Comparison of ENCODE assay signal across 24 cellular contexts in genomic region chr2:160639472-160639871, GRCh38.
DNase-seq lines count a peak whose midpoint lies in the region; ATAC-seq, FAIRE-seq and TF ChIP-seq lines count a peak whose summit lies in the region.
"Had no signal": no experiment of that assay in that cellular context is flagged by ENCODE, and none has a peak within 500 bp of the region (broad histone marks: within the 10 kb centered on the region; RNA-seq: fewer than 3 reads in every experiment).

No MANE protein-coding gene starts in this region.

- no peak for TF ChIP-seq RAD21 in A549 (conservative IDR thresholded peaks at IDR 0.05 in 1 of 2, IDR thresholded peaks at IDR 0.05 in 1 of 2)

- H3K27ac Mint-ChIP-seq in endodermal cell = no peak overlapping the region
- H3K27ac Mint-ChIP-seq: CD14-positive monocyte; CD4-positive, alpha-beta memory T cell; CD4-positive, CD25-positive, alpha-beta regulatory T cell; CD8-positive, alpha-beta memory T cell had no signal

- CTCF ChIA-PET in A549 (lab: Yijun Ruan, JAX) = no interaction called here
- CTCF ChIA-PET in HEK293 (lab: Yijun Ruan, JAX) = no interaction called here

- H3K9me3 Mint-ChIP-seq in endodermal cell = peaks cover 35% of the 10 kb centered on the region

- no peak for TF ChIP-seq EP300 in A549 (IDR thresholded peaks at IDR 0.05)

- H3K27ac ChIP-seq in A549 = no peak overlapping the region
- H3K27ac ChIP-seq in HEK293 (ENCODE audit: extremely low read depth, low read depth, low read length) = no peak overlapping the region
- H3K27ac ChIP-seq in endodermal cell (ENCODE audit: low read depth, low read length) = no peak overlapping the region
- H3K27ac ChIP-seq: BLaER1 had no signal

- H3K4me1 Mint-ChIP-seq in endodermal cell = peaks cover 29% of the 10 kb centered on the region
- H3K4me1 Mint-ChIP-seq: CD14-positive monocyte; CD4-positive, alpha-beta memory T cell; CD4-positive, CD25-positive, alpha-beta regulatory T cell; CD8-positive, alpha-beta memory T cell had no signal

- H3K36me3 ChIP-seq in HEK293 (ENCODE audit: control insufficient read depth in 2 of 2, insufficient read depth in 1 of 2, low read length in 2 of 2) (no peaks in the 10 kb centered on the region), endodermal cell (ENCODE audit: control insufficient read depth, insufficient read depth, low read length) (no peaks in the 10 kb centered on the region)
- H3K36me3 ChIP-seq: BE2C, BLaER1 had no signal

- H3K27me3 ChIP-seq in endodermal cell (ENCODE audit: control insufficient read depth, insufficient read depth, low read length, poor library complexity, severe bottlenecking) = no peaks in the 10 kb centered on the region
- H3K27me3 ChIP-seq: BE2C, BLaER1 had no signal

- ATAC-seq in A549 = no peak
- ATAC-seq: GM12878 had no signal

- FAIRE-seq in A549 (lab: Jason Lieb, UNC) = no peak
- FAIRE-seq: GM12878, GM12892, GM18507 had no signal

- POLR2A ChIA-PET in A549 (lab: Yijun Ruan, JAX) (no interaction called here), HEK293 (lab: Yijun Ruan, JAX) (no interaction called here)

- H3K36me3 Mint-ChIP-seq in endodermal cell (ENCODE audit: low read depth) = peaks cover 10% of the 10 kb centered on the region
- H3K36me3 Mint-ChIP-seq: CD4-positive, CD25-positive, alpha-beta regulatory T cell had no signal

- H3K9ac ChIP-seq in endodermal cell (ENCODE audit: extremely low read depth, low read length, poor library complexity, severe bottlenecking) = no peak overlapping the region
- H3K9ac ChIP-seq: BLaER1 had no signal

- no peak overlapping the region for H3K4me2 ChIP-seq in A549
- H3K4me2 ChIP-seq: BLaER1 had no signal

- no peak overlapping the region for H3K4me3 Mint-ChIP-seq in endodermal cell
- H3K4me3 Mint-ChIP-seq: CD14-positive monocyte; CD4-positive, alpha-beta memory T cell; CD8-positive, alpha-beta memory T cell had no signal

- DNase-seq in A549 (ENCODE audit: low read depth in 1 of 2, low spot score in 1 of 2) (no peak), endodermal cell (no peak), occipital lobe (lab: John Stamatoyannopoulos, UW) (no peak)
- no peak for DNase-seq in stimulated activated CD4-positive, alpha-beta T cell treated with anti-CD3 and anti-CD28 coated beads, Interleukin-4, amount 100 ng/mL, for 24 hours
- DNase-seq: 8988T; BE2C; C1 segment of cervical spinal cord; CD4-positive, alpha-beta memory T cell; CD4-positive, CD25-positive, alpha-beta regulatory T cell; CD8-positive, alpha-beta memory T cell; COR-L47; DMS 273 treated with DMSO at 0.1 percent for 48 hours; DMS153; DMS53; DMS79; DND-41; EL; GDM1 had no signal

- no peaks in the 10 kb centered on the region for H3K27me3 Mint-ChIP-seq in endodermal cell (ENCODE audit: insufficient read depth)

- H3K9me3 ChIP-seq in A549 = peaks cover 23% of the 10 kb centered on the region; the same call in 2 of the 3 replicates
- no peaks in the 10 kb centered on the region; the same call in 1 of the 2 replicates for H3K9me3 ChIP-seq in HEK293 (ENCODE audit: control insufficient read depth, insufficient read depth, low read depth, low read length)
- peaks cover 37% of the 10 kb centered on the region for H3K9me3 ChIP-seq in endodermal cell (ENCODE audit: control insufficient read depth, low read length)
- H3K9me3 ChIP-seq: BE2C had no signal

- TF ChIP-seq CTCF in A549 (IDR thresholded peaks at IDR 0.05) (no peak), HEK293 (tag by site-specific recombination; IDR thresholded peaks at IDR 0.05) (no peak), endodermal cell (conservative IDR thresholded peaks at IDR 0.05) (no peak)

- H3K4me1 ChIP-seq in A549 (no peaks in the 10 kb centered on the region), HEK293 (ENCODE audit: control insufficient read depth, insufficient read depth, low read length) (no peaks in the 10 kb centered on the region), endodermal cell (ENCODE audit: control insufficient read depth, insufficient read depth, low read length) (peaks cover 8% of the 10 kb centered on the region)
- H3K4me1 ChIP-seq: BE2C, BLaER1 had no signal

- no peak overlapping the region for H3K4me3 ChIP-seq in A549
- H3K4me3 ChIP-seq in HEK293 (ENCODE audit: low read depth, low read length) = no peak overlapping the region
- peak overlapping the region; percentile 16 for H3K4me3 ChIP-seq in endodermal cell (ENCODE audit: low read length)
- H3K4me3 ChIP-seq: BLaER1, GM12878 had no signal

- no peak for TF ChIP-seq POLR2A in A549 (IDR thresholded peaks at IDR 0.05; ENCODE audit: low read length)

TF ChIP-seq in A549, 52 proteins besides CTCF, POLR2A, EP300 and RAD21:
- TF ChIP-seq REST (IDR thresholded peaks at IDR 0.05) (no peak), KDM1A (IDR thresholded peaks at IDR 0.05; ENCODE audit: low read depth) (0 out of 2 replicates have a peak, but pooled peaks have one; percentile 13)

TF ChIP-seq in HEK293, 187 proteins besides CTCF, POLR2A, EP300 and RAD21:
- TF ChIP-seq SETDB1 (IDR thresholded peaks at IDR 0.05; ENCODE audit: insufficient read length, low read length) (peak; percentile 73), ZNF571 (tag by site-specific recombination; IDR thresholded peaks at IDR 0.05) (no peak), EGR2 (tag by site-specific recombination; IDR thresholded peaks at IDR 0.05; ENCODE audit: low read depth) (no peak), ZNF670 (tag by site-specific recombination; IDR thresholded peaks at IDR 0.05; ENCODE audit: low read depth) (no peak)
